ENCODE assay signal across 8 cellular contexts in the genomic region with DNA sequence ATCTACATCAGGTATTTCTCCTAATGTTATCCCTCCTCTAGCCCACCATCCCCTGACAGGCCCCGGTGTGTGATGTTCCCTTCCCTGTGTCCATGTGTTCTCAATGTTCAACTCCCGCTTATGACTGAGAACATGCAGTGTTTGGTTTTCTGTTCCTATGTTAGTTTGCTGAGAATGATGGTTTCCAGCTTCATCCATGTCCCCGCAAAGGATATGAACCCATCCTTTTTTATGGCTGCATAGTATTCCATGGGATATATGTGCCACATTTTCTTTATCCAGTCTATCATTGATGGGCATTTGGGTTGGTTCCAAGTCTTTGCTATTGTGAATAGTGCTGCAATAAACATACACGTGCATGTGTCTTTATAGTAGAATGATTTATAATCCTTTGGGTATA.
DNase-seq lines count a peak whose midpoint lies in the region; ATAC-seq and TF ChIP-seq lines count a peak whose summit lies in the region.
"Not testable (repeated sequence)": the region's sequence is repeated elsewhere in the genome, so short reads cannot be mapped to it uniquely, and the experiment has no call there.

No MANE protein-coding gene starts in this region.

- ATAC-seq in CD8-positive, alpha-beta T cell; central memory CD8-positive, alpha-beta T cell (replicated peaks; ENCODE audit: extremely low read depth, poor library complexity, severe bottlenecking); memory B cell (ENCODE audit: low read depth): not testable (repeated sequence)

- not testable (repeated sequence) for H3K36me3 ChIP-seq in CD8-positive, alpha-beta T cell (ENCODE audit: insufficient read depth, low read length)

- H3K9me3 Mint-ChIP-seq in CD8-positive, alpha-beta T cell; activated CD4-positive, alpha-beta T cell treated with anti-CD3 and anti-CD28 coated beads, Interleukin-2, amount 10 ng/mL, durations not matched to agents 24 days and 14 days; activated naive CD4-positive, alpha-beta T cell treated with anti-CD3 and anti-CD28 coated beads, Interleukin-2, amount 50 U/mL, for 24 hours; central memory CD8-positive, alpha-beta T cell; memory B cell; stimulated activated naive CD8-positive, alpha-beta T cell treated with anti-CD3 and anti-CD28 coated beads, Interleukin-15, Interleukin-2, amounts not matched to agents 100 ng/mL and 50 ng/mL, for 24 hours: not testable (repeated sequence)
- H3K9me3 Mint-ChIP-seq in HFFc6 (peaks cover 34% of the 10 kb centered on the region), nephron progenitor cell (peaks cover 12% of the 10 kb centered on the region)

- not testable (repeated sequence) for H3K4me1 ChIP-seq in CD8-positive, alpha-beta T cell (ENCODE audit: insufficient read depth, low read length)

- not testable (repeated sequence) for DNase-seq in CD8-positive, alpha-beta T cell; HFFc6; activated CD4-positive, alpha-beta T cell treated with anti-CD3 and anti-CD28 coated beads, Interleukin-2, amount 10 ng/mL, durations not matched to agents 24 days and 14 days; central memory CD8-positive, alpha-beta T cell (ENCODE audit: low spot score in 2 of 2); memory B cell (ENCODE audit: low spot score in 2 of 2); nephron progenitor cell

- not testable (repeated sequence) for H3K27me3 ChIP-seq in CD8-positive, alpha-beta T cell (ENCODE audit: insufficient read depth, low read length)

- H3K27me3 Mint-ChIP-seq in CD8-positive, alpha-beta T cell (ENCODE audit: low read depth) = peaks cover 53% of the 10 kb centered on the region
- not testable (repeated sequence) for H3K27me3 Mint-ChIP-seq in HFFc6 (ENCODE audit: insufficient read depth); memory B cell
- H3K27me3 Mint-ChIP-seq in activated CD4-positive, alpha-beta T cell treated with anti-CD3 and anti-CD28 coated beads, Interleukin-2, amount 10 ng/mL, durations not matched to agents 24 days and 14 days = peaks cover 61% of the 10 kb centered on the region
- H3K27me3 Mint-ChIP-seq in activated naive CD4-positive, alpha-beta T cell treated with anti-CD3 and anti-CD28 coated beads, Interleukin-2, amount 50 U/mL, for 24 hours = peaks cover 47% of the 10 kb centered on the region
- peaks cover 78% of the 10 kb centered on the region for H3K27me3 Mint-ChIP-seq in central memory CD8-positive, alpha-beta T cell
- peaks cover 58% of the 10 kb centered on the region for H3K27me3 Mint-ChIP-seq in nephron progenitor cell (ENCODE audit: low read depth, poor library complexity)
- H3K27me3 Mint-ChIP-seq in stimulated activated naive CD8-positive, alpha-beta T cell treated with anti-CD3 and anti-CD28 coated beads, Interleukin-15, Interleukin-2, amounts not matched to agents 100 ng/mL and 50 ng/mL, for 24 hours = peaks cover 73% of the 10 kb centered on the region

- POLR2A ChIA-PET in CD8-positive, alpha-beta T cell (lab: Charles Lee) = not testable (repeated sequence)

- H3K4me3 Mint-ChIP-seq in CD8-positive, alpha-beta T cell = peak overlapping the region; percentile 54
- H3K4me3 Mint-ChIP-seq in HFFc6 (peak overlapping the region; percentile 90), memory B cell (peak overlapping the region; percentile 65), nephron progenitor cell (peak overlapping the region; percentile 80)
- H3K4me3 Mint-ChIP-seq in activated CD4-positive, alpha-beta T cell treated with anti-CD3 and anti-CD28 coated beads, Interleukin-2, amount 10 ng/mL, durations not matched to agents 24 days and 14 days = peak overlapping the region; percentile 32
- H3K4me3 Mint-ChIP-seq in activated naive CD4-positive, alpha-beta T cell treated with anti-CD3 and anti-CD28 coated beads, Interleukin-2, amount 50 U/mL, for 24 hours = peak overlapping the region; percentile 28
- H3K4me3 Mint-ChIP-seq in central memory CD8-positive, alpha-beta T cell = peak overlapping the region; percentile 2
- H3K4me3 Mint-ChIP-seq in stimulated activated naive CD8-positive, alpha-beta T cell treated with anti-CD3 and anti-CD28 coated beads, Interleukin-15, Interleukin-2, amounts not matched to agents 100 ng/mL and 50 ng/mL, for 24 hours = peak overlapping the region; percentile 57

- not testable (repeated sequence) for TF ChIP-seq CTCF in CD8-positive, alpha-beta T cell (IDR thresholded peaks at IDR 0.05); HFFc6 (IDR thresholded peaks at IDR 0.05); nephron progenitor cell (IDR thresholded peaks at IDR 0.05)

- intact Hi-C loops in CD8-positive, alpha-beta T cell (cut with DNase I, micrococcal nuclease); activated CD4-positive, alpha-beta T cell treated with anti-CD3 and anti-CD28 coated beads, Interleukin-2, amount 10 ng/mL, durations not matched to agents 24 days and 14 days (cut with micrococcal nuclease): not testable (repeated sequence)

- not testable (repeated sequence) for H3K9me3 ChIP-seq in CD8-positive, alpha-beta T cell (ENCODE audit: low read length)

- not testable (repeated sequence) for H3K27ac ChIP-seq in CD8-positive, alpha-beta T cell (ENCODE audit: low read depth, low read length)

- not testable (repeated sequence) for H3K4me3 ChIP-seq in CD8-positive, alpha-beta T cell (ENCODE audit: low read depth, low read length)

- not testable (repeated sequence) for H3K36me3 Mint-ChIP-seq in CD8-positive, alpha-beta T cell; activated CD4-positive, alpha-beta T cell treated with anti-CD3 and anti-CD28 coated beads, Interleukin-2, amount 10 ng/mL, durations not matched to agents 24 days and 14 days (ENCODE audit: low read depth); activated naive CD4-positive, alpha-beta T cell treated with anti-CD3 and anti-CD28 coated beads, Interleukin-2, amount 50 U/mL, for 24 hours; central memory CD8-positive, alpha-beta T cell (ENCODE audit: insufficient read depth); memory B cell; nephron progenitor cell (ENCODE audit: low read depth); stimulated activated naive CD8-positive, alpha-beta T cell treated with anti-CD3 and anti-CD28 coated beads, Interleukin-15, Interleukin-2, amounts not matched to agents 100 ng/mL and 50 ng/mL, for 24 hours (ENCODE audit: low read depth)
- peaks cover 49% of the 10 kb centered on the region for H3K36me3 Mint-ChIP-seq in HFFc6 (ENCODE audit: low read depth)

- CTCF ChIA-PET in CD8-positive, alpha-beta T cell (lab: Charles Lee) = not testable (repeated sequence)

- H3K27ac Mint-ChIP-seq in CD8-positive, alpha-beta T cell; activated CD4-positive, alpha-beta T cell treated with anti-CD3 and anti-CD28 coated beads, Interleukin-2, amount 10 ng/mL, durations not matched to agents 24 days and 14 days; activated naive CD4-positive, alpha-beta T cell treated with anti-CD3 and anti-CD28 coated beads, Interleukin-2, amount 50 U/mL, for 24 hours; central memory CD8-positive, alpha-beta T cell (ENCODE audit: low read depth); memory B cell; nephron progenitor cell; stimulated activated naive CD8-positive, alpha-beta T cell treated with anti-CD3 and anti-CD28 coated beads, Interleukin-15, Interleukin-2, amounts not matched to agents 100 ng/mL and 50 ng/mL, for 24 hours: not testable (repeated sequence)
- H3K27ac Mint-ChIP-seq in HFFc6 = peak overlapping the region; percentile 63

- H3K4me1 Mint-ChIP-seq in CD8-positive, alpha-beta T cell (ENCODE audit: low read depth); activated CD4-positive, alpha-beta T cell treated with anti-CD3 and anti-CD28 coated beads, Interleukin-2, amount 10 ng/mL, durations not matched to agents 24 days and 14 days; activated naive CD4-positive, alpha-beta T cell treated with anti-CD3 and anti-CD28 coated beads, Interleukin-2, amount 50 U/mL, for 24 hours; central memory CD8-positive, alpha-beta T cell; memory B cell; nephron progenitor cell; stimulated activated naive CD8-positive, alpha-beta T cell treated with anti-CD3 and anti-CD28 coated beads, Interleukin-15, Interleukin-2, amounts not matched to agents 100 ng/mL and 50 ng/mL, for 24 hours (ENCODE audit: low read depth): not testable (repeated sequence)
- H3K4me1 Mint-ChIP-seq in HFFc6 (ENCODE audit: low read depth) = peaks cover 83% of the 10 kb centered on the region

Comparison
In these comparisons a context has a peak if more than half of its experiments do, and no peak if none do; other contexts are left out.
1. H3K4me3 Mint-ChIP-seq: peak in every context shown above with its lines; median percentile 90 in HFFc6; 80 in nephron progenitor cell; 65 in memory B cell; 57 in stimulated activated naive CD8-positive, alpha-beta T cell treated with anti-CD3 and anti-CD28 coated beads, Interleukin-15, Interleukin-2, amounts not matched to agents 100 ng/mL and 50 ng/mL, for 24 hours; 54 in CD8-positive, alpha-beta T cell; 32 in activated CD4-positive, alpha-beta T cell treated with anti-CD3 and anti-CD28 coated beads, Interleukin-2, amount 10 ng/mL, durations not matched to agents 24 days and 14 days; 28 in activated naive CD4-positive, alpha-beta T cell treated with anti-CD3 and anti-CD28 coated beads, Interleukin-2, amount 50 U/mL, for 24 hours; 2 in central memory CD8-positive, alpha-beta T cell.